18 cellular contexts compared by ENCODE assay signal in the genomic region with DNA sequence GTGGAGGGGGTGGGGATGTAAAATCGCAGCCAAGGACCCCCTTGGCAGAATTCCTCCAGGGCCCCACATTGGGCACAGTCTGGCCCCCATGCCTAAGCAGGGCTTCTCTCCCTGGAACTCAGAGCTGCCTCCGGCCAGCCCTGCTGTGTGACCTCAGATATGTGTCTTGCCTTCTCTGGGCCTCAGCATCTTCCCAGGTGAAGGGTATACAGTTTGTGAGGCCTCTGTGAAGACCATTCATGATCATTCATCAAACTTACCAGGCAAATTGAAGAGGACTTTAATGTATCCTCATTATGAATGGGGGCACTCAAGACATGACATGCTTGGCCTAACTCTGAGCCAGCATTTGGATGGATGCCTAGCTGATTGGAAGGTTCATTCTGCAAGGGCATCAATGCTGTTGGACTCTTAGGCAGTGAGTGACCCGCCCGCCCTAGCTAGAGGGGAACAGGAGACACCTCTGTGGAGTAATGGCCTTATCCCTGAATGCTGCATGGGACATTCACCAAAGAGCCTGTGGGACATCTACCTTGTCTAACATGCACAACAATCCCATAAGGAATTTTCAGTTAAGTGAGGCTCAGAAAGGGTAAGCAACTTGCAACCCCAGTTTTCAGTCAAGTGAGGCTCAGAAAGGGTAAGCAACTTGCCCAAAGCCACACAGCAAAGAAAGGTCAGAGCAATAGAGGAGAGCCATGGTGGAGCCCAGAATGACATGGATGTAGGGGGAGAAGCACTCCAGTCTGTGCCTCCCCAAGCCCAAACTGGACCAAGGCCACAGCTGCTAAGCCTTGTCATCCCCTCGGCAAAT. TPM values are rescaled to one million over a fixed set of nuclear protein-coding genes. Genes with fewer than 3 reads are reported as not detected.
DNase-seq lines count a peak whose midpoint lies in the region; ATAC-seq and TF ChIP-seq lines count a peak whose summit lies in the region.
"Had no signal": no experiment of that assay in that cellular context is flagged by ENCODE, and none has a peak within 500 bp of the region (broad histone marks: within the 10 kb centered on the region; RNA-seq: fewer than 3 reads in every experiment).

No MANE protein-coding gene starts in this region.

- peak overlapping the region; percentile 88 for H3K27ac Mint-ChIP-seq in osteocyte (ENCODE audit: unreplicated experiment)
- H3K27ac Mint-ChIP-seq: activated CD8-positive, alpha-beta T cell treated with anti-CD3 and anti-CD28 coated beads for 36 hours; natural killer cell had no signal

- H3K36me3 ChIP-seq in SK-N-SH (replicated peaks in 1 of 2; ENCODE audit: control insufficient read depth in 1 of 2, insufficient read depth in 2 of 2, low read length in 1 of 2): no peaks in the 10 kb centered on the region
- no peaks in the 10 kb centered on the region for H3K36me3 ChIP-seq in esophagus squamous epithelium
- no peaks in the 10 kb centered on the region for H3K36me3 ChIP-seq in upper lobe of left lung
- H3K36me3 ChIP-seq: transverse colon had no signal

- H4K20me1 ChIP-seq in SK-N-SH (ENCODE audit: insufficient read depth): no peaks in the 10 kb centered on the region

- no peak for TF ChIP-seq RAD21 in SK-N-SH (IDR thresholded peaks at IDR 0.05; ENCODE audit: low read length)

- H3K9me3 ChIP-seq in SK-N-SH (no peaks in the 10 kb centered on the region), esophagus squamous epithelium (no peaks in the 10 kb centered on the region), upper lobe of left lung (no peaks in the 10 kb centered on the region)
- H3K9me3 ChIP-seq: transverse colon had no signal

- intact Hi-C loops in esophagus squamous epithelium (cut with DNase I): no loop called here

- 86% methylated on average over 5 of the region's 5 CpGs for WGBS in SK-N-SH (ENCODE audit: low lambda C conversion rate)
- WGBS in esophagus squamous epithelium, 2 donors: 22 to 33% methylated on average over 1 to 3 of the region's 5 CpGs
- 86% methylated on average over 5 of the region's 5 CpGs; no CpG with 5 or more reads in 1 of the 2 donors for WGBS in upper lobe of left lung, 2 donors

- ATAC-seq in SK-N-SH treated with all-trans-retinoic acid at 6 μM for 48 hours (no peak), upper lobe of left lung (ENCODE audit: low FRiP score in 2 of 2) (no peak), GM21360 (IDR thresholded peaks at IDR 0.05; ENCODE audit: unreplicated experiment) (no peak)
- ATAC-seq: activated CD8-positive, alpha-beta T cell treated with anti-CD3 and anti-CD28 coated beads for 36 hours had no signal

- TF ChIP-seq POLR2A in esophagus squamous epithelium (IDR thresholded peaks at IDR 0.05) (no peak), upper lobe of left lung (IDR thresholded peaks at IDR 0.05) (no peak)

- no peaks in the 10 kb centered on the region for H3K27me3 Mint-ChIP-seq in osteocyte (ENCODE audit: unreplicated experiment)
- H3K27me3 Mint-ChIP-seq: activated CD8-positive, alpha-beta T cell treated with anti-CD3 and anti-CD28 coated beads for 36 hours had no signal

- H3K9me2 ChIP-seq in SK-N-SH: no peaks in the 10 kb centered on the region

- H3K4me3 Mint-ChIP-seq in osteocyte (ENCODE audit: unreplicated experiment): no peak overlapping the region
- H3K4me3 Mint-ChIP-seq: activated CD8-positive, alpha-beta T cell treated with anti-CD3 and anti-CD28 coated beads for 36 hours; central memory CD8-positive, alpha-beta T cell; natural killer cell had no signal

- H2AFZ ChIP-seq in SK-N-SH (ENCODE audit: low read depth): no peak overlapping the region

- H3K4me1 ChIP-seq in SK-N-SH (ENCODE audit: control insufficient read depth in 1 of 2, insufficient read depth in 2 of 2, low read depth in 1 of 2, low read length in 1 of 2): peaks cover 9 to 10% of the 10 kb centered on the region in 2 experiments; a peak in 3 of 4 replicates
- peaks cover 51 to 92% (median 59%) of the 10 kb centered on the region in 3 donors for H3K4me1 ChIP-seq in esophagus squamous epithelium
- H3K4me1 ChIP-seq in upper lobe of left lung: peaks cover 15 to 33% (median 24%) of the 10 kb centered on the region in 4 donors

- H3K4me3 ChIP-seq in SK-N-SH (ENCODE audit: low read depth in 2 of 2, low read length in 1 of 2) (no peak overlapping the region), esophagus squamous epithelium (peak overlapping the region; percentile 9 to 52 (median 23)), upper lobe of left lung (peak overlapping the region in 3 of 4 donors; percentile 12 to 35 (median 32))
- H3K4me3 ChIP-seq: transverse colon had no signal

- no peak overlapping the region for H3K4me2 ChIP-seq in SK-N-SH

- peaks cover 9% of the 10 kb centered on the region for H3F3A ChIP-seq in SK-N-SH (replicated peaks; ENCODE audit: insufficient read depth)

- no peak overlapping the region for H3K9ac ChIP-seq in SK-N-SH

- no peak overlapping the region for H3K27ac ChIP-seq in SK-N-SH (ENCODE audit: low read depth in 2 of 2, low read length in 1 of 2)
- peak overlapping the region; percentile 70 to 89 (median 80) for H3K27ac ChIP-seq in esophagus squamous epithelium
- peak overlapping the region; percentile 78 to 84 (median 80) for H3K27ac ChIP-seq in upper lobe of left lung
- H3K27ac ChIP-seq: 22Rv1, C4-2B had no signal

- no peak for TF ChIP-seq EP300 in SK-N-SH (IDR thresholded peaks at IDR 0.05; ENCODE audit: borderline replicate concordance in 1 of 2, low read depth in 1 of 2, low read length in 1 of 2)
- TF ChIP-seq EP300 in upper lobe of left lung (IDR thresholded peaks at IDR 0.05): no peak

- H3K27me3 ChIP-seq in SK-N-SH (ENCODE audit: insufficient read depth) (no peaks in the 10 kb centered on the region), esophagus squamous epithelium (no peaks in the 10 kb centered on the region), upper lobe of left lung (no peaks in the 10 kb centered on the region)
- H3K27me3 ChIP-seq: transverse colon had no signal

- H3K9me3 Mint-ChIP-seq in osteocyte (ENCODE audit: unreplicated experiment): no peaks in the 10 kb centered on the region
- H3K9me3 Mint-ChIP-seq: activated CD8-positive, alpha-beta T cell treated with anti-CD3 and anti-CD28 coated beads for 36 hours; central memory CD8-positive, alpha-beta T cell; natural killer cell had no signal

- H3K79me2 ChIP-seq in SK-N-SH (ENCODE audit: insufficient read depth): no peaks in the 10 kb centered on the region

- DNase-seq in SK-N-SH (no peak), esophagus squamous epithelium (lab: John Stamatoyannopoulos, UW) (no peak), osteocyte (ENCODE audit: extremely low spot score, unreplicated experiment) (no peak), upper lobe of left lung (no peak), NCI-H1048 (lab: John Stamatoyannopoulos, UW) (no peak)
- no peak for DNase-seq in activated CD4-positive, alpha-beta T cell treated with anti-CD3 and anti-CD28 coated beads, Interleukin-2, amount 50 U/mL, for 1 hour
- DNase-seq: activated CD8-positive, alpha-beta T cell treated with anti-CD3 and anti-CD28 coated beads for 36 hours; natural killer cell; NCI-H748 treated with DMSO at 0.1 percent for 48 hours; stimulated activated CD4-positive, alpha-beta T cell treated with anti-CD3 and anti-CD28 coated beads, Interleukin-1b, Interleukin-23, amount 100 ng/mL, for 48 hours had no signal

- POLR2A ChIA-PET in SK-N-SH (lab: Yijun Ruan, JAX): interaction anchor here (0.7 kb wide), 1 partner anchor 33 kb away, joined by 3 read pairs; no protein-coding TSS in a partner anchor

- H3K36me3 Mint-ChIP-seq in osteocyte (ENCODE audit: unreplicated experiment): peaks cover 3% of the 10 kb centered on the region
- H3K36me3 Mint-ChIP-seq: natural killer cell had no signal

- peaks cover 69% of the 10 kb centered on the region for H3K4me1 Mint-ChIP-seq in osteocyte (ENCODE audit: unreplicated experiment)
- H3K4me1 Mint-ChIP-seq: central memory CD8-positive, alpha-beta T cell had no signal

- CTCF ChIA-PET in SK-N-SH (lab: Yijun Ruan, JAX): interaction anchor here (0.6 to 10.6 kb wide), 5 partner anchors 17 to 152 kb away, joined by 3 to 79 read pairs (median 9); no protein-coding TSS in a partner anchor

- TF ChIP-seq CTCF in SK-N-SH (IDR thresholded peaks at IDR 0.05): no peak
- TF ChIP-seq CTCF in esophagus squamous epithelium (IDR thresholded peaks at IDR 0.05): no peak
- no peak for TF ChIP-seq CTCF in osteocyte (IDR thresholded peaks at IDR 0.05)
- no peak for TF ChIP-seq CTCF in upper lobe of left lung (IDR thresholded peaks at IDR 0.05)

TF ChIP-seq in SK-N-SH treated with all-trans-retinoic acid at 6 μM for 48 hours, 23 proteins besides CTCF, POLR2A, EP300 and RAD21:
- TF ChIP-seq BACH2 (CRISPR knock-in tag; IDR thresholded peaks at IDR 0.05; ENCODE audit: borderline replicate concordance) (no peak), ZNF70 (CRISPR knock-in tag; IDR thresholded peaks at IDR 0.05) (no peak), ISL1 (CRISPR knock-in tag; IDR thresholded peaks at IDR 0.05) (peak; percentile 42), OSR1 (CRISPR knock-in tag; IDR thresholded peaks at IDR 0.05) (no peak)

TF ChIP-seq in SK-N-SH, 30 proteins besides CTCF, POLR2A, EP300 and RAD21 (continues in another document):
- TF ChIP-seq, protein P1, sequence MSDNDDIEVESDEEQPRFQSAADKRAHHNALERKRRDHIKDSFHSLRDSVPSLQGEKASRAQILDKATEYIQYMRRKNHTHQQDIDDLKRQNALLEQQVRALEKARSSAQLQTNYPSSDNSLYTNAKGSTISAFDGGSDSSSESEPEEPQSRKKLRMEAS (IDR thresholded peaks at IDR 0.05; ENCODE audit: low read depth): no peak
- TF ChIP-seq SMC3 (IDR thresholded peaks at IDR 0.05; ENCODE audit: low read depth, low read length): no peak

RNA-seq across cellular contexts. Expression of a gene that starts 0.5 kb away (rescaled TPM):
- polyA plus RNA-seq in SK-N-SH (2012; rRNA removed): 0.05 TPM in 2 replicates
- polyA plus RNA-seq in SK-N-SH (2012; cell fraction: cytosol; rRNA removed): 0.08 and 0.17 TPM in 2 replicates
- 0.20 and 0.25 TPM in 2 replicates for polyA plus RNA-seq in SK-N-SH (2012; cell fraction: nucleus; rRNA removed)
- total RNA-seq in esophagus squamous epithelium: 10 to 100 TPM in 3 of 4 donors, 1 to 10 TPM in 1; 6.7 to 83.9 (median 31.0) TPM
- 18.2 and 24.0 TPM in 2 replicates for total RNA-seq in osteocyte
- total RNA-seq in upper lobe of left lung: 100 to 1,000 TPM in 3 of 6 donors, 10 to 100 TPM in 3; 44.9 to 168 (median 122) TPM
- total RNA-seq: activated CD8-positive, alpha-beta T cell treated with anti-CD3 and anti-CD28 coated beads for 36 hours; frontal cortex; lung microvascular endothelial cell; natural killer cell had no signal

RNA-seq across cellular contexts. Expression of a gene that starts 30.0 kb away (rescaled TPM):
- polyA plus RNA-seq in SK-N-SH (2012; rRNA removed): 0.02 and 0.10 TPM in 2 replicates
- polyA plus RNA-seq in SK-N-SH (2012; cell fraction: cytosol; rRNA removed): 0.01 TPM in 2 replicates
- 0.05 and 0.08 TPM in 2 replicates for polyA plus RNA-seq in SK-N-SH (2012; cell fraction: nucleus; rRNA removed)
- total RNA-seq in esophagus squamous epithelium (1 to 10 TPM in 1 of 4 donors, under 1 TPM in 2, not detected in 1; 0.13 to 2.5 (median 0.23) TPM), osteocyte (17.5 and 21.5 TPM in 2 replicates), upper lobe of left lung (1 to 10 TPM; 1.0 to 2.7 (median 1.7) TPM)
- total RNA-seq: frontal cortex, lung microvascular endothelial cell, natural killer cell had no signal

Comparison
In these comparisons a context has a peak if more than half of its experiments do, and no peak if none do; other contexts are left out.
1. H3K27ac ChIP-seq: peak in esophagus squamous epithelium (4 of 4) and upper lobe of left lung (4 of 4); none in SK-N-SH (0 of 2).
2. H3K4me3 ChIP-seq: peak in esophagus squamous epithelium (4 of 4) and upper lobe of left lung (3 of 4); none in SK-N-SH (0 of 2).